8 cellular contexts compared by ENCODE assay signal in the genomic region with DNA sequence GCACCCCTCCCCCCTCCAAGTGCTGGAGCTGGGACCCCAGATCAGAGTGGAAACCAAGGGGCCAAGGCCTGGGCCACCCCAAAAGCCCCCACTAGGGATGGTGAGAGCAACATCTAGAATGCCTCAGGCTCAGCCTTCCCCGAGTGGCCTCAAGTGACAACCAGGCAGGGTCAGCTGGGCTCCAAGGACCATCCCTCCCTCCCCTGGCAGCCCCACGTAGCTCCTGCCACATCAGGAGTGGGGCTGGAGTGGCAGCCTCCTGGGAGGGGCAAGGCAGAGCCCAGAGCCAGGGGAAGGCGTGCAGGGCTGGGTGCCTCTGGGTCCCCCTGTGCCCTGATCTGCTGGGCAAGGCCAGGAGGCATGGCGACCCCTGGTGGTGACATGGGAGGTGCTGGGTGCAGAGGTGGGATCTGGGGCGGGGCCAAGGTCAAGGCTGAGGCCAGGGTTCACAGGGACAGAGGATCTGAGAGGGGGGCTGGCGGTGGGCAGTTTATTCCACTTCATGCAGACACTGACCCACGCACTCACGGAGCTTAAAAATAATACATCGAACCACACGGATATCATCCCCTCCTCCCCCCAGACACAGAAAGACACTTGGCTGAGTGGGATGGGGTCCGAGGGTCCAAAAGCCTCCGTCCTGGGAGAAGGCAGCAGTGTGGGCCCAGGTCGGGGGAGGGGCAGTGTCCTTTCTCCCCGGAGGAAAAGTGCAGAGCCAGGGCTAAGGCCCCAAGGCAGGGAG. TPM values are rescaled to one million over a fixed set of nuclear protein-coding genes. Genes with fewer than 3 reads are reported as not detected.
DNase-seq lines count a peak whose midpoint lies in the region; ATAC-seq and TF ChIP-seq lines count a peak whose summit lies in the region.

No MANE protein-coding gene starts in this region.

- H3K27ac ChIP-seq in caudate nucleus (ENCODE audit: low read depth, low read length) (no peak overlapping the region), right lobe of liver (peak overlapping the region in 2 of 3 donors; percentile 90 to 95)

- peaks cover 0 to 30% (median 11%) of the 10 kb centered on the region in 4 donors for H3K4me1 ChIP-seq in right lobe of liver

- 0% methylated on average over 1 of the region's 14 CpGs for WGBS in right lobe of liver (ENCODE audit: insufficient coverage, low coverage, low lambda C conversion rate, missing lambda C conversion rate)

- H3K4me3 ChIP-seq in right lobe of liver: peak overlapping the region in 2 of 3 donors; percentile 91

- H3K27me3 ChIP-seq in right lobe of liver: no peaks in the 10 kb centered on the region

- peak; percentile 57 to 66 (median 62) for ATAC-seq in right lobe of liver
- ATAC-seq in HG03521 (IDR thresholded peaks at IDR 0.05; ENCODE audit: unreplicated experiment): no peak

- peaks cover 0 to 22% (median 4%) of the 10 kb centered on the region in 4 donors for H3K36me3 ChIP-seq in right lobe of liver

- no peaks in the 10 kb centered on the region for H3K9me3 ChIP-seq in right lobe of liver

- intact Hi-C loops in right lobe of liver (cut with DNase I): loop anchor here in 1 of 2 donors (2.0 kb wide), 1 partner anchor 47 kb away; no protein-coding TSS in a partner anchor

- DNase-seq in D341Med (ENCODE audit: low spot score) (peak; percentile 90), H4 (ENCODE audit: low spot score) (peak; percentile 68), NCI-H2171 treated with DMSO at 0.1 percent for 48 hours (lab: John Stamatoyannopoulos, UW) (peak; percentile 53), caudate nucleus (lab: John Stamatoyannopoulos, UW) (peak in 53 of 61 donors; percentile 12 to 72 (median 45)), right lobe of liver (peak; percentile 91 to 93 (median 92))
- DNase-seq in activated CD4-positive, CD25-positive, alpha-beta regulatory T cell treated with anti-CD3 and anti-CD28 coated beads, Interleukin-2, amount 50 U/mL, for 16 hours (ENCODE audit: low read depth, low spot score): peak; percentile 85
- peak; percentile 82 to 91 (median 88) for DNase-seq in stimulated activated CD4-positive, alpha-beta T cell treated with anti-CD3 and anti-CD28 coated beads, TNF-alpha, amount 100 ng/mL, for 24 hours (ENCODE audit: low read depth in 3 of 3)

- no peak for TF ChIP-seq POLR2A in right lobe of liver (IDR thresholded peaks at IDR 0.05)

- peak; percentile 87 to 93 (median 88) for TF ChIP-seq CTCF in right lobe of liver (IDR thresholded peaks at IDR 0.05)

RNA-seq across cellular contexts. Expression of a gene that starts 15.8 kb away (rescaled TPM):
- total RNA-seq in H4 (2014; rRNA removed; shearing (Covaris generic)): 13.5 and 14.2 TPM in 2 replicates
- total RNA-seq in right lobe of liver: 10 to 100 TPM; 18.8 to 36.1 (median 26.3) TPM

RNA-seq across cellular contexts. Expression of a gene that starts 22.8 kb away (rescaled TPM):
- 6.0 and 9.5 TPM in 2 replicates for total RNA-seq in H4 (2014; rRNA removed; shearing (Covaris generic))
- total RNA-seq in right lobe of liver: 10 to 100 TPM; 26.4 to 42.9 (median 32.2) TPM

RNA-seq across cellular contexts. Expression of a gene that starts 30.2 kb away (rescaled TPM):
- 6.4 and 9.1 TPM in 2 replicates for total RNA-seq in H4 (2014; rRNA removed; shearing (Covaris generic))
- 10 to 100 TPM in 1 of 6 experiments, 1 to 10 TPM in 5; 6.8 to 12.6 (median 8.9) TPM for total RNA-seq in right lobe of liver

RNA-seq across cellular contexts. Expression of a gene that starts 41.5 kb away (rescaled TPM):
- not detected in 2 replicates for total RNA-seq in H4 (2014; rRNA removed; shearing (Covaris generic))
- under 1 TPM in 1 of 6 experiments, not detected in 5; 0.46 TPM for total RNA-seq in right lobe of liver

RNA-seq across cellular contexts. Expression of a gene that starts 49.8 kb away (rescaled TPM):
- total RNA-seq in H4 (2014; rRNA removed; shearing (Covaris generic)): 0.02 TPM in 1 of 2 replicates, not detected in the other
- total RNA-seq in right lobe of liver: 1 to 10 TPM in 1 of 6 experiments, under 1 TPM in 5; 0.63 to 1.1 (median 0.99) TPM
